8 cellular contexts compared by ENCODE assay signal in genomic region chr12:105235747-105236476, GRCh38. TPM values are rescaled to one million over a fixed set of nuclear protein-coding genes. Genes with fewer than 3 reads are reported as not detected.
A peak's percentile ranks its signal among the peaks of the same experiment; 100 is the strongest.
DNase-seq lines count a peak whose midpoint lies in the region; ATAC-seq and TF ChIP-seq lines count a peak whose summit lies in the region.

A gene with protein sequence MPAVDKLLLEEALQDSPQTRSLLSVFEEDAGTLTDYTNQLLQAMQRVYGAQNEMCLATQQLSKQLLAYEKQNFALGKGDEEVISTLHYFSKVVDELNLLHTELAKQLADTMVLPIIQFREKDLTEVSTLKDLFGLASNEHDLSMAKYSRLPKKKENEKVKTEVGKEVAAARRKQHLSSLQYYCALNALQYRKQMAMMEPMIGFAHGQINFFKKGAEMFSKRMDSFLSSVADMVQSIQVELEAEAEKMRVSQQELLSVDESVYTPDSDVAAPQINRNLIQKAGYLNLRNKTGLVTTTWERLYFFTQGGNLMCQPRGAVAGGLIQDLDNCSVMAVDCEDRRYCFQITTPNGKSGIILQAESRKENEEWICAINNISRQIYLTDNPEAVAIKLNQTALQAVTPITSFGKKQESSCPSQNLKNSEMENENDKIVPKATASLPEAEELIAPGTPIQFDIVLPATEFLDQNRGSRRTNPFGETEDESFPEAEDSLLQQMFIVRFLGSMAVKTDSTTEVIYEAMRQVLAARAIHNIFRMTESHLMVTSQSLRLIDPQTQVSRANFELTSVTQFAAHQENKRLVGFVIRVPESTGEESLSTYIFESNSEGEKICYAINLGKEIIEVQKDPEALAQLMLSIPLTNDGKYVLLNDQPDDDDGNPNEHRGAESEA (minus strand): TSS chr12:105236174. CDS start chr12:105236012, 162 bp downstream.

- H3K9me3 Mint-ChIP-seq in activated B cell treated with CpG ODN at 0.5 μM for 24 hours = no peaks in the 10 kb centered on the region

- intact Hi-C loops in activated B cell treated with CpG ODN at 0.5 μM for 24 hours (cut with micrococcal nuclease) = loop anchor here (1.0 to 5.0 kb wide), 8 partner anchors 43 to 1856 kb away; partner anchors contain the start of genes C12orf75, CRY1, NFYB and TCP11L2

- H3K27me3 Mint-ChIP-seq in activated B cell treated with CpG ODN at 0.5 μM for 24 hours = no peaks in the 10 kb centered on the region

- CTCF ChIA-PET in activated B cell treated with CpG ODN at 0.5 μM for 24 hours (lab: Charles Lee) = interaction anchor here (2.3 kb wide), 1 partner anchor 147 kb away, joined by 9 read pairs; no protein-coding TSS in a partner anchor

- peaks cover 39% of the 10 kb centered on the region for H3K4me1 Mint-ChIP-seq in activated B cell treated with CpG ODN at 0.5 μM for 24 hours

- TF ChIP-seq CTCF in activated B cell treated with CpG ODN at 0.5 μM for 24 hours (IDR thresholded peaks at IDR 0.05) (no peak), cardiac fibroblast (IDR thresholded peaks at IDR 0.05; ENCODE audit: low read depth, low read length) (no peak)

- DNase-seq in ACHN (peak; percentile 96), NCI-H2227 treated with DMSO at 0.1 percent for 48 hours (lab: John Stamatoyannopoulos, UW) (peak; percentile 87), activated B cell treated with CpG ODN at 0.5 μM for 24 hours (peak; percentile 79), cardiac fibroblast (ENCODE audit: low read depth in 2 of 2) (peak; percentile 88 to 93), iPS-NIHi7 (ENCODE audit: extremely low spot score) (peak; percentile 96), smooth muscle cell of the brain vasculature (ENCODE audit: low read depth, low spot score) (peak; percentile 59)

- ATAC-seq in GM18868 (IDR thresholded peaks at IDR 0.05; ENCODE audit: unreplicated experiment) (peak; percentile 89), HG03139 (IDR thresholded peaks at IDR 0.05; ENCODE audit: unreplicated experiment) (peak; percentile 81), activated B cell treated with CpG ODN at 0.5 μM for 24 hours (ENCODE audit: low read depth) (peak; percentile 82)

- H3K36me3 Mint-ChIP-seq in activated B cell treated with CpG ODN at 0.5 μM for 24 hours (ENCODE audit: low read depth) = peaks cover 14% of the 10 kb centered on the region

- POLR2A ChIA-PET in activated B cell treated with CpG ODN at 0.5 μM for 24 hours (lab: Charles Lee) = interaction anchor here (0.7 to 1.8 kb wide), 15 partner anchors 11 to 1280 kb away, joined by 3 to 7 read pairs (median 4); partner anchors contain the start of genes NFYB, TDG and WASHC4

- H3K4me3 ChIP-seq in cardiac fibroblast (replicated peaks in 1 of 2; ENCODE audit: low read depth in 2 of 2, low read length in 2 of 2) = peak within 1 kb of the TSS; percentile 79 to 81

- H3K27ac Mint-ChIP-seq in activated B cell treated with CpG ODN at 0.5 μM for 24 hours = peak within 1 kb of the TSS; percentile 91

- H3K4me3 Mint-ChIP-seq in activated B cell treated with CpG ODN at 0.5 μM for 24 hours = peak within 1 kb of the TSS; percentile 88

- in situ Hi-C loops in ACHN (cut with HindIII; ENCODE audit: low pct_ligation_motif_present, low pct_unique_long_range_greater_than_20kb, low sequenced_read_pairs) = no loop called here

RNA-seq across cellular contexts. Expression of the gene that starts here (rescaled TPM):
- 22.0 and 30.7 TPM in 2 replicates for total RNA-seq in activated B cell treated with CpG ODN at 0.5 μM for 24 hours

Comparison
In these comparisons a context has a peak if more than half of its experiments do, and no peak if none do; other contexts are left out.
1. Peak in every context shown above with its lines: DNase-seq, ATAC-seq and H3K4me3 ChIP-seq.